Comparison of ENCODE assay signal across 15 cellular contexts in genomic region chr11:121365304-121365703, GRCh38.
DNase-seq lines count a peak whose midpoint lies in the region; ATAC-seq, FAIRE-seq and TF ChIP-seq lines count a peak whose summit lies in the region.
"Had no signal": no experiment of that assay in that cellular context is flagged by ENCODE, and none has a peak within 500 bp of the region (broad histone marks: within the 10 kb centered on the region; RNA-seq: fewer than 3 reads in every experiment).

No MANE protein-coding gene starts in this region.

- BruUV-seq in PC-9 (replicated peaks; lab: Mats Ljungman, UMichigan), result no TSS peak

- H3K9me3 Mint-ChIP-seq in GM23338, result no peaks in the 10 kb centered on the region
- H3K9me3 Mint-ChIP-seq: CD4-positive, alpha-beta T cell; HFFc6 had no signal

- no peaks in the 10 kb centered on the region for H3K79me2 ChIP-seq in GM23338 (replicated peaks; ENCODE audit: insufficient read depth)
- no peaks in the 10 kb centered on the region for H3K79me2 ChIP-seq in PC-9 (ENCODE audit: low read depth)

- peaks cover 28% of the 10 kb centered on the region for H3K4me1 Mint-ChIP-seq in GM23338

- H3K27me3 ChIP-seq in GM23338 (ENCODE audit: insufficient read depth) (no peaks in the 10 kb centered on the region), PC-9 (ENCODE audit: insufficient read depth, low read depth) (peaks cover 72% of the 10 kb centered on the region)

- TF ChIP-seq CTCF in GM23338 (conservative IDR thresholded peaks at IDR 0.05; ENCODE audit: low read depth in 2 of 2), result no peak
- no peak for TF ChIP-seq CTCF in PC-9 (conservative IDR thresholded peaks at IDR 0.05)

- no peak overlapping the region for H3K4me2 ChIP-seq in GM23338
- no peak overlapping the region for H3K4me2 ChIP-seq in PC-9

- H3K4me1 ChIP-seq in GM23338 (ENCODE audit: insufficient read depth), result peaks cover 25% of the 10 kb centered on the region
- H3K4me1 ChIP-seq in PC-9 (replicated peaks; ENCODE audit: insufficient read depth), result no peaks in the 10 kb centered on the region

- H4K20me1 ChIP-seq in GM23338 (replicated peaks; ENCODE audit: insufficient read depth) (no peaks in the 10 kb centered on the region), PC-9 (ENCODE audit: insufficient read depth) (no peaks in the 10 kb centered on the region)

- H3K36me3 ChIP-seq in GM23338 (ENCODE audit: insufficient read depth) (no peaks in the 10 kb centered on the region), PC-9 (ENCODE audit: low read depth) (no peaks in the 10 kb centered on the region)

- H3K27me3 Mint-ChIP-seq in GM23338 (ENCODE audit: insufficient read depth, low read depth, poor library complexity), result peaks cover 4% of the 10 kb centered on the region
- H3K27me3 Mint-ChIP-seq: CD4-positive, alpha-beta T cell had no signal

- CTCF ChIA-PET in PC-9 (lab: Charles Lee), result no interaction called here

- FAIRE-seq in GM12891 (lab: Jason Lieb, UNC), result no peak
- FAIRE-seq: GM12892 had no signal

- H3F3A ChIP-seq in GM23338 (replicated peaks; ENCODE audit: low read depth) (no peaks in the 10 kb centered on the region; the same call in 1 of the 2 replicates), PC-9 (ENCODE audit: insufficient read depth, low read depth) (no peaks in the 10 kb centered on the region)

- 0 out of 2 replicates have a peak overlapping the region, but pooled peaks have one; percentile 18 for H2AFZ ChIP-seq in GM23338
- no peak overlapping the region for H2AFZ ChIP-seq in PC-9

- DNase-seq in DMS 273 (lab: John Stamatoyannopoulos, UW; ENCODE audit: unreplicated experiment) (peak; percentile 35), DMS 273 treated with DMSO at 0.1 percent for 48 hours (lab: John Stamatoyannopoulos, UW) (no peak), GM23338 (ENCODE audit: low spot score) (no peak), NCI-H446 treated with DMSO at 0.1 percent for 48 hours (lab: John Stamatoyannopoulos, UW) (peak; percentile 88), cerebellum (ENCODE audit: low spot score) (peak; percentile 88), GM12891 (ENCODE audit: insufficient read length, low spot score) (no peak), NCI-H1436 treated with DMSO at 0.1 percent for 48 hours (lab: John Stamatoyannopoulos, UW) (no peak), PC-9 (no peak)
- DNase-seq: Calu3; CD4-positive, alpha-beta T cell; HCEC 1CT; HFFc6 had no signal

- ATAC-seq in GM23338, result no peak

- intact Hi-C loops in PC-9 (cut with micrococcal nuclease; ENCODE audit: unreplicated experiment), result no loop called here

- no peaks in the 10 kb centered on the region for H3K9me3 ChIP-seq in PC-9 (ENCODE audit: insufficient read depth, low read depth)

- H3K27ac ChIP-seq in GM23338 (ENCODE audit: low read depth) (no peak overlapping the region), PC-9 (no peak overlapping the region)
- H3K27ac ChIP-seq: 22Rv1 had no signal

- H3K27ac Mint-ChIP-seq in GM23338, result no peak overlapping the region
- H3K27ac Mint-ChIP-seq: CD4-positive, alpha-beta T cell; HFFc6; IgD-negative memory B cell had no signal

- H3K9me2 ChIP-seq in GM23338 (ENCODE audit: insufficient read depth) (peaks cover 25% of the 10 kb centered on the region), PC-9 (ENCODE audit: insufficient read depth) (no peaks in the 10 kb centered on the region)

- H3K4me3 ChIP-seq in GM23338 (no peak overlapping the region), PC-9 (no peak overlapping the region)

- H3K36me3 Mint-ChIP-seq in GM23338 (ENCODE audit: low read depth), result no peaks in the 10 kb centered on the region; the same call in 2 of the 3 replicates
- H3K36me3 Mint-ChIP-seq: IgD-negative memory B cell had no signal

- H3K4me3 Mint-ChIP-seq in GM23338, result no peak overlapping the region
- H3K4me3 Mint-ChIP-seq: CD4-positive, alpha-beta T cell; HFFc6; IgD-negative memory B cell had no signal

- TF ChIP-seq POLR2A in GM12891 (IDR thresholded peaks at IDR 0.05; ENCODE audit: low read depth, low read length), result no peak

- POLR2A ChIA-PET in PC-9 (lab: Charles Lee; ENCODE audit: unreplicated experiment), result no interaction called here

TF ChIP-seq in GM23338, 12 proteins besides CTCF, POLR2A, EP300 and RAD21 (continues in another document):
- TF ChIP-seq CREB1 (CRISPR knock-in tag; IDR thresholded peaks at IDR 0.05; ENCODE audit: low read depth) (no peak), EZH2 (IDR thresholded peaks at IDR 0.05; ENCODE audit: low read depth, unreplicated experiment) (no peak), ZNF114 (CRISPR knock-in tag; IDR thresholded peaks at IDR 0.05) (no peak), JUNB (IDR thresholded peaks at IDR 0.05; ENCODE audit: unreplicated experiment) (no peak), STAT1 (IDR thresholded peaks at IDR 0.05; ENCODE audit: unreplicated experiment) (no peak), POLR2AphosphoS5 (IDR thresholded peaks at IDR 0.05; ENCODE audit: low read depth) (no peak)
- TF ChIP-seq, protein P1, sequence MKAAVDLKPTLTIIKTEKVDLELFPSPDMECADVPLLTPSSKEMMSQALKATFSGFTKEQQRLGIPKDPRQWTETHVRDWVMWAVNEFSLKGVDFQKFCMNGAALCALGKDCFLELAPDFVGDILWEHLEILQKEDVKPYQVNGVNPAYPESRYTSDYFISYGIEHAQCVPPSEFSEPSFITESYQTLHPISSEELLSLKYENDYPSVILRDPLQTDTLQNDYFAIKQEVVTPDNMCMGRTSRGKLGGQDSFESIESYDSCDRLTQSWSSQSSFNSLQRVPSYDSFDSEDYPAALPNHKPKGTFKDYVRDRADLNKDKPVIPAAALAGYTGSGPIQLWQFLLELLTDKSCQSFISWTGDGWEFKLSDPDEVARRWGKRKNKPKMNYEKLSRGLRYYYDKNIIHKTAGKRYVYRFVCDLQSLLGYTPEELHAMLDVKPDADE (IDR thresholded peaks at IDR 0.05), result no peak

TF ChIP-seq in GM12891, 5 proteins besides CTCF, POLR2A, EP300 and RAD21:
- TF ChIP-seq POLR2AphosphoS5 (IDR thresholded peaks at IDR 0.05; ENCODE audit: low read depth, low read length) (no peak), PAX5 (IDR thresholded peaks at IDR 0.05; ENCODE audit: insufficient read depth, low read length, severe bottlenecking) (no peak)

Comparison
In these comparisons a context has a peak if more than half of its experiments do, and no peak if none do; other contexts are left out.
1. DNase-seq: peak in DMS 273 (single experiment), NCI-H446 treated with DMSO at 0.1 percent for 48 hours (single experiment) and cerebellum (single experiment); none in DMS 273 treated with DMSO at 0.1 percent for 48 hours (single experiment), GM23338 (single experiment), GM12891 (single experiment), NCI-H1436 treated with DMSO at 0.1 percent for 48 hours (single experiment) and PC-9 (0 of 2).